13 cellular contexts compared by ENCODE assay signal in genomic region chr5:143205879-143206193, GRCh38.
DNase-seq lines count a peak whose midpoint lies in the region; ATAC-seq, FAIRE-seq and TF ChIP-seq lines count a peak whose summit lies in the region.
"Had no signal": no experiment of that assay in that cellular context is flagged by ENCODE, and none has a peak within 500 bp of the region (broad histone marks: within the 10 kb centered on the region; RNA-seq: fewer than 3 reads in every experiment).

No MANE protein-coding gene starts in this region.

- in situ Hi-C loops in GM12878 (cut with MboI): loop anchor here (5.0 kb wide), 2 partner anchors 149 to 184 kb away; no protein-coding TSS in a partner anchor

- TF ChIP-seq POLR2A in GM12878 (IDR thresholded peaks at IDR 0.05; ENCODE audit: low read depth, low read length): 0 out of 2 replicates have a peak, but pooled peaks have one; percentile 3

- H3K4me2 ChIP-seq in GM12878 (ENCODE audit: control insufficient read depth, insufficient read depth): peak overlapping the region; percentile 92

- no peak; the same call in 1 of the 2 replicates for TF ChIP-seq RAD21 in GM12878 (IDR thresholded peaks at IDR 0.05; ENCODE audit: insufficient read depth, low read depth, low read length)

- POLR2A ChIA-PET in GM12878 (lab: Charles Lee): interaction anchor here (0.9 to 7.5 kb wide), 16 partner anchors 14 to 204 kb away, joined by 3 to 114 read pairs (median 9); no protein-coding TSS in a partner anchor

- FAIRE-seq in GM12878 (lab: Jason Lieb, UNC): no peak

- RAD21 ChIA-PET in GM12878 (lab: Charles Lee; ENCODE audit: unreplicated experiment): interaction anchor here (0.6 to 10.7 kb wide), 22 partner anchors 9 to 619 kb away, joined by 3 to 482 read pairs (median 14); partner anchors contain the start of gene NR3C1

- H3K9ac ChIP-seq in GM12878 (ENCODE audit: control insufficient read depth, insufficient read depth, low read length): peak overlapping the region; percentile 52

- no peak for ATAC-seq in activated naive CD8-positive, alpha-beta T cell treated with anti-CD3 and anti-CD28 coated beads, Interleukin-2, amount 50 U/mL, for 24 hours
- peak; percentile 23 for ATAC-seq in HG02588 (IDR thresholded peaks at IDR 0.05; ENCODE audit: unreplicated experiment)
- ATAC-seq in GM12878: no peak

- TF ChIP-seq EP300 in GM12878 (IDR thresholded peaks at IDR 0.05; ENCODE audit: borderline replicate concordance in 1 of 2, control insufficient read depth in 1 of 2, low read depth in 2 of 2, low read length in 2 of 2): peak in 1 of 2 experiments; percentile 36; a peak in 2 of 4 replicates

- TSS peak; percentile 82 for BruUV-seq in GM12878 (replicated peaks; lab: Mats Ljungman, UMichigan)

- SMC1A ChIA-PET in GM12878 (lab: Charles Lee; ENCODE audit: uncharacterized antibody, unreplicated experiment): interaction anchor here (0.6 to 11.0 kb wide), 26 partner anchors 8 to 271 kb away, joined by 3 to 423 read pairs (median 9); no protein-coding TSS in a partner anchor

- DNase-seq in activated naive CD8-positive, alpha-beta T cell treated with anti-CD3 and anti-CD28 coated beads, Interleukin-2, amount 50 U/mL, for 24 hours: no peak
- DNase-seq in activated naive CD8-positive, alpha-beta T cell treated with anti-CD3 and anti-CD28 coated beads for 36 hours: no peak
- DNase-seq in GM12878 (ENCODE audit: low read depth, low spot score) (no peak), type B pancreatic cell (ENCODE audit: extremely low spot score, unreplicated experiment) (no peak), hypothalamus (lab: John Stamatoyannopoulos, UW) (no peak), amygdala (lab: John Stamatoyannopoulos, UW) (no peak), activated gamma-delta T cell treated with Interleukin-2 at 50 U/mL for 16 hours (no peak)
- DNase-seq: activated CD4-positive, alpha-beta T cell treated with anti-CD3 and anti-CD28 coated beads, Interleukin-2, amount 50 U/mL, for 48 hours; activated naive CD8-positive, alpha-beta T cell treated with anti-CD3 and anti-CD28 coated beads, Interleukin-2, amount 10 ng/mL, durations not matched to agents 7 days and 5 days; GOT3 had no signal

- H3K36me3 Mint-ChIP-seq in activated naive CD8-positive, alpha-beta T cell treated with anti-CD3 and anti-CD28 coated beads, Interleukin-2, amount 50 U/mL, for 24 hours (ENCODE audit: low read depth): peaks cover 19% of the 10 kb centered on the region
- peaks cover 26% of the 10 kb centered on the region for H3K36me3 Mint-ChIP-seq in activated naive CD8-positive, alpha-beta T cell treated with anti-CD3 and anti-CD28 coated beads for 36 hours
- H3K36me3 Mint-ChIP-seq in type B pancreatic cell: peaks cover 5% of the 10 kb centered on the region

- H3K27me3 ChIP-seq in GM12878 (replicated peaks in 1 of 2; ENCODE audit: control insufficient read depth in 2 of 2, insufficient read depth in 2 of 2, low read length in 1 of 2): no peaks in the 10 kb centered on the region

- peak overlapping the region; percentile 7 for H3K4me3 Mint-ChIP-seq in activated naive CD8-positive, alpha-beta T cell treated with anti-CD3 and anti-CD28 coated beads, Interleukin-2, amount 50 U/mL, for 24 hours
- no peak overlapping the region for H3K4me3 Mint-ChIP-seq in activated naive CD8-positive, alpha-beta T cell treated with anti-CD3 and anti-CD28 coated beads for 36 hours
- peak overlapping the region; percentile 63 for H3K4me3 Mint-ChIP-seq in type B pancreatic cell
- H3K4me3 Mint-ChIP-seq: activated naive CD8-positive, alpha-beta T cell treated with anti-CD3 and anti-CD28 coated beads, Interleukin-2, amount 10 ng/mL, durations not matched to agents 7 days and 5 days; dendritic cell treated with granulocyte-macrophage colony-stimulating factor and Interleukin-4, amounts not matched to agents 40 ng/mL and 50 ng/mL, for 4 days; neural crest cell had no signal

- H3K79me2 ChIP-seq in GM12878 (ENCODE audit: control insufficient read depth, insufficient read depth, low read length): peaks cover 28% of the 10 kb centered on the region

- no peak overlapping the region for H3K4me3 ChIP-seq in GM12878

- H3K9me3 Mint-ChIP-seq in activated naive CD8-positive, alpha-beta T cell treated with anti-CD3 and anti-CD28 coated beads, Interleukin-2, amount 50 U/mL, for 24 hours: no peaks in the 10 kb centered on the region
- H3K9me3 Mint-ChIP-seq in activated naive CD8-positive, alpha-beta T cell treated with anti-CD3 and anti-CD28 coated beads for 36 hours: peaks cover 13% of the 10 kb centered on the region
- H3K9me3 Mint-ChIP-seq in type B pancreatic cell: no peaks in the 10 kb centered on the region
- H3K9me3 Mint-ChIP-seq: activated naive CD8-positive, alpha-beta T cell treated with anti-CD3 and anti-CD28 coated beads, Interleukin-2, amount 10 ng/mL, durations not matched to agents 7 days and 5 days; dendritic cell treated with granulocyte-macrophage colony-stimulating factor and Interleukin-4, amounts not matched to agents 40 ng/mL and 50 ng/mL, for 4 days had no signal

- peak overlapping the region; percentile 71 for H3K27ac Mint-ChIP-seq in activated naive CD8-positive, alpha-beta T cell treated with anti-CD3 and anti-CD28 coated beads, Interleukin-2, amount 50 U/mL, for 24 hours
- no peak overlapping the region for H3K27ac Mint-ChIP-seq in activated naive CD8-positive, alpha-beta T cell treated with anti-CD3 and anti-CD28 coated beads for 36 hours
- H3K27ac Mint-ChIP-seq in type B pancreatic cell: peak overlapping the region; percentile 97
- H3K27ac Mint-ChIP-seq: activated naive CD8-positive, alpha-beta T cell treated with anti-CD3 and anti-CD28 coated beads, Interleukin-2, amount 10 ng/mL, durations not matched to agents 7 days and 5 days; dendritic cell treated with granulocyte-macrophage colony-stimulating factor and Interleukin-4, amounts not matched to agents 40 ng/mL and 50 ng/mL, for 4 days had no signal

- H3K36me3 ChIP-seq in GM12878 (ENCODE audit: control insufficient read depth in 2 of 2, insufficient read depth in 2 of 2, low read length in 1 of 2): no peaks in the 10 kb centered on the region; a peak in 3 of 4 replicates

- WGBS in GM12878 (ENCODE audit: insufficient coverage, insufficient replicate concordance, low lambda C conversion rate, missing lambda C conversion rate): 3% methylated on average over 3 of the region's 3 CpGs

- peak overlapping the region; percentile 11 for H2AFZ ChIP-seq in GM12878 (ENCODE audit: control insufficient read depth, low read depth, low read length)

- H4K20me1 ChIP-seq in GM12878 (ENCODE audit: control insufficient read depth, insufficient read depth): no peaks in the 10 kb centered on the region

- peaks cover 31% of the 10 kb centered on the region for H3K4me1 Mint-ChIP-seq in activated naive CD8-positive, alpha-beta T cell treated with anti-CD3 and anti-CD28 coated beads, Interleukin-2, amount 50 U/mL, for 24 hours
- peaks cover 3% of the 10 kb centered on the region for H3K4me1 Mint-ChIP-seq in activated naive CD8-positive, alpha-beta T cell treated with anti-CD3 and anti-CD28 coated beads for 36 hours
- H3K4me1 Mint-ChIP-seq in type B pancreatic cell (ENCODE audit: unreplicated experiment): peaks cover 27% of the 10 kb centered on the region
- H3K4me1 Mint-ChIP-seq: activated naive CD8-positive, alpha-beta T cell treated with anti-CD3 and anti-CD28 coated beads, Interleukin-2, amount 10 ng/mL, durations not matched to agents 7 days and 5 days; neural crest cell had no signal

- TF ChIP-seq CTCF in GM12878 (IDR thresholded peaks at IDR 0.05 in 2 of 3, conservative IDR thresholded peaks at IDR 0.05 in 1 of 3; ENCODE audit: control insufficient read depth in 2 of 3, extremely low read depth in 1 of 3, insufficient read depth in 1 of 3, low read depth in 3 of 3, low read length in 3 of 3): no peak
- no peak for TF ChIP-seq CTCF in type B pancreatic cell (conservative IDR thresholded peaks at IDR 0.05)

- H3K9me3 ChIP-seq in GM12878 (replicated peaks; ENCODE audit: control insufficient read depth, insufficient read depth, low read length): no peaks in the 10 kb centered on the region; the same call in 1 of the 3 replicates

- CTCF ChIA-PET in GM12878 (lab: Yijun Ruan, JAX): interaction anchor here (0.9 to 7.9 kb wide), 10 partner anchors 14 to 285 kb away, joined by 3 to 82 read pairs (median 6); no protein-coding TSS in a partner anchor

- H3K27ac ChIP-seq in GM12878 (ENCODE audit: control insufficient read depth, insufficient read depth): peak overlapping the region; percentile 94

- H3K27me3 Mint-ChIP-seq in activated naive CD8-positive, alpha-beta T cell treated with anti-CD3 and anti-CD28 coated beads, Interleukin-2, amount 50 U/mL, for 24 hours: no peaks in the 10 kb centered on the region
- H3K27me3 Mint-ChIP-seq in activated naive CD8-positive, alpha-beta T cell treated with anti-CD3 and anti-CD28 coated beads for 36 hours: no peaks in the 10 kb centered on the region
- H3K27me3 Mint-ChIP-seq in type B pancreatic cell: no peaks in the 10 kb centered on the region
- H3K27me3 Mint-ChIP-seq: activated naive CD8-positive, alpha-beta T cell treated with anti-CD3 and anti-CD28 coated beads, Interleukin-2, amount 10 ng/mL, durations not matched to agents 7 days and 5 days; dendritic cell treated with granulocyte-macrophage colony-stimulating factor and Interleukin-4, amounts not matched to agents 40 ng/mL and 50 ng/mL, for 4 days had no signal

- peaks cover 52% of the 10 kb centered on the region for H3K4me1 ChIP-seq in GM12878 (ENCODE audit: control insufficient read depth, insufficient read depth, low read length)

- intact Hi-C loops in GM12878 (cut with micrococcal nuclease; ENCODE audit: unreplicated experiment): loop anchor here (1.0 to 5.0 kb wide), 10 partner anchors 8 to 621 kb away; no protein-coding TSS in a partner anchor

TF ChIP-seq in GM12878, 131 proteins besides CTCF, POLR2A, EP300 and RAD21 (continues in another document):
- TF ChIP-seq RFX5 (IDR thresholded peaks at IDR 0.05; ENCODE audit: low read depth, low read length) (no peak), POLR2AphosphoS5 (IDR thresholded peaks at IDR 0.05; ENCODE audit: low read length) (peak; percentile 60; the same call in 1 of the 2 replicates), ETV6 (conservative IDR thresholded peaks at IDR 0.05 in 1 of 2, IDR thresholded peaks at IDR 0.05 in 1 of 2; ENCODE audit: borderline replicate concordance in 1 of 2, low read depth in 1 of 2) (no peak), FOXK2 (IDR thresholded peaks at IDR 0.05) (no peak), RAD51 (IDR thresholded peaks at IDR 0.05) (0 out of 2 replicates have a peak, but pooled peaks have one; percentile 13), BHLHE40 (IDR thresholded peaks at IDR 0.05; ENCODE audit: borderline replicate concordance in 1 of 2, low read depth in 2 of 2, low read length in 1 of 2) (no peak), CHD4 (IDR thresholded peaks at IDR 0.05) (no peak), MEF2B (IDR thresholded peaks at IDR 0.05; ENCODE audit: partially characterized antibody, poor library complexity, severe bottlenecking) (peak; percentile 90)
